Comparison of ENCODE assay signal across 22 cellular contexts in genomic region chr2:237022533-237022932, GRCh38.
DNase-seq lines count a peak whose midpoint lies in the region; ATAC-seq lines count a peak whose summit lies in the region.
"Had no signal": no experiment of that assay in that cellular context is flagged by ENCODE, and none has a peak within 500 bp of the region (broad histone marks: within the 10 kb centered on the region; RNA-seq: fewer than 3 reads in every experiment).

No MANE protein-coding gene starts in this region.

- no peaks in the 10 kb centered on the region for H3K9me2 ChIP-seq in Karpas-422 (replicated peaks; ENCODE audit: insufficient read depth, low read length)

- no peak overlapping the region for H3K4me2 ChIP-seq in Karpas-422 (ENCODE audit: low read depth, low read length, poor library complexity, severe bottlenecking)
- H3K4me2 ChIP-seq: KMS-11 had no signal

- H2AFZ ChIP-seq in Karpas-422 (ENCODE audit: low read length): no peak overlapping the region

- no peaks in the 10 kb centered on the region for H3K27me3 ChIP-seq in Karpas-422 (ENCODE audit: low read length)

- no peak overlapping the region for H3K4me3 ChIP-seq in Karpas-422 (ENCODE audit: low read length)
- H3K4me3 ChIP-seq: BLaER1 treated with 17β-estradiol and CSF1 and Interleukin-3, amounts not matched to agents 10 nM and 100 nM had no signal

- H4K20me1 ChIP-seq in Karpas-422 (ENCODE audit: insufficient read depth, low read depth, low read length): no peaks in the 10 kb centered on the region
- H4K20me1 ChIP-seq: BLaER1 treated with 17β-estradiol and CSF1 and Interleukin-3, amounts not matched to agents 10 nM and 100 nM had no signal

- H3K4me1 ChIP-seq in Karpas-422 (ENCODE audit: low read length): no peaks in the 10 kb centered on the region

- no peak for DNase-seq in left ventricle myocardium superior
- DNase-seq in Right ventricle myocardium inferior (ENCODE audit: missing footprints): no peak
- DNase-seq in NCI-H2029 treated with DMSO at 0.1 percent for 48 hours (lab: John Stamatoyannopoulos, UW): peak; percentile 56
- DNase-seq in NCI-H748 (lab: John Stamatoyannopoulos, UW; ENCODE audit: unreplicated experiment): peak; percentile 77
- no peak for DNase-seq in NK-92 (lab: John Stamatoyannopoulos, UW; ENCODE audit: unreplicated experiment)
- no peak for DNase-seq in head of caudate nucleus
- no peak for DNase-seq in Karpas-422
- DNase-seq: ACHN; Caco-2; CD4-positive, alpha-beta memory T cell; DMS153; GDM1; GOT3; IMR-90; NCI-H1436 treated with DMSO at 0.1 percent for 48 hours; NCI-H1930; NCI-H526 treated with DMSO at 0.1 percent for 48 hours; T-cell had no signal

- H3K9ac ChIP-seq in Karpas-422 (ENCODE audit: low read length): no peak overlapping the region
- H3K9ac ChIP-seq: BLaER1 treated with 17β-estradiol and CSF1 and Interleukin-3, amounts not matched to agents 10 nM and 100 nM; KMS-11 had no signal

- H3K27ac ChIP-seq in Karpas-422 (ENCODE audit: low read length): no peak overlapping the region
- H3K27ac ChIP-seq: BLaER1 treated with 17β-estradiol and CSF1 and Interleukin-3, amounts not matched to agents 10 nM and 100 nM; KMS-11 had no signal

- ATAC-seq in left ventricle myocardium superior: peak; percentile 28
- ATAC-seq in Right ventricle myocardium inferior: no peak
- ATAC-seq: Panc1, SK-N-SH treated with all-trans-retinoic acid at 6 μM for 48 hours, T-cell had no signal

- no peaks in the 10 kb centered on the region for H3K36me3 ChIP-seq in Karpas-422 (ENCODE audit: insufficient read depth, low read length)
- H3K36me3 ChIP-seq: BLaER1 treated with 17β-estradiol and CSF1 and Interleukin-3, amounts not matched to agents 10 nM and 100 nM had no signal

- no peaks in the 10 kb centered on the region for H3K79me2 ChIP-seq in Karpas-422 (ENCODE audit: low read length)

- no peaks in the 10 kb centered on the region for H3K9me3 ChIP-seq in Karpas-422 (ENCODE audit: low read length)

- intact Hi-C loops in left ventricle myocardium superior (cut with micrococcal nuclease): no loop called here
- intact Hi-C loops in Right ventricle myocardium inferior (cut with DNase I): no loop called here
- intact Hi-C loops in head of caudate nucleus (cut with DNase I): no loop called here

Comparison
In these comparisons a context has a peak if more than half of its experiments do, and no peak if none do; other contexts are left out.
1. DNase-seq: peak in NCI-H2029 treated with DMSO at 0.1 percent for 48 hours (single experiment) and NCI-H748 (single experiment); none in left ventricle myocardium superior (single experiment), Right ventricle myocardium inferior (single experiment), NK-92 (single experiment), head of caudate nucleus (0 of 42) and Karpas-422 (single experiment).